ENCODE assay signal across 9 cellular contexts in the genomic region with DNA sequence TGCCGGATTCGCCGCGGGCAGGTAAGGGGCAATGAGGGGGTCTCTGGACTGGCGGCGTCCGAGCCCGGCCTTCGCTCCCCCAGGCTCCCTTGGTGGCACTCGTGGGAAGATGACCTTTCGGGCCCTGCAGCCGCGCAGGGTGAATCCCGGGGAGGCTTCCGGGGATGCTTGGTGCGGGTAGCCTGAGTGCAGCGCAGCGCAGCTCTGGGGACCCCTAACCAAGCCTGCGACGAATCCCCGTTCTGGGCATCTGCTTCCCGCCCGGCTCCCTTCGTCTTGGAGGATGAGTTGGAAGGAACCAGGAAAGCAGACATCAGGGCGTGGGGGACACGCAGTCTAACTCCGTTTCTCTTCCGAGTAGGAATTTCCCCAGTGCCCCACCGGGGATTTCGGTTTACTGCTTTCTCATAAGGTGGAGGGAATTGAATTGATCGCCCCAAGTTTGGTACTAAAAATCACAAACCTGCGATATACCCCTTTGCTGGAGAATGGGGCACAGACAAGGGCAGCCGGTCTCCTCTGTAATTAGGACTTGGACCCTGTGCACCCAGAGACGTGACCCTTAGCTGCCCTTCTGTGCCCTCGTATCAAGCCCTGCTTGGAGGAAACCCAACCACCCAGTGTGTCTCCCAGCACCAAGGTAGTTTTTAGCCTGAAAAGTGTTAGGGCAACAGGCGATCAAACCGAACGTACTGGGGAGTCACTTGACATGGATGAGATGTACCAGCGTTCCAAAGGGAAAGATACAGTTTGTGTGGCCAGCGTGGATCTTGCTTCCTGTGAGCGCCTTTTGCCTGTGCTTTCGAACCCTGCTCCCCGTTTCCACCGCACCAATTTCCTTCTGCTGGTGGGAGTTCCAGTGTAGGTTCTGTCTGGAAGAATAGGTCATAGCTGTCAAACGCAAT.
DNase-seq lines count a peak whose midpoint lies in the region; ATAC-seq, FAIRE-seq and TF ChIP-seq lines count a peak whose summit lies in the region.
"Had no signal": no experiment of that assay in that cellular context is flagged by ENCODE, and none has a peak within 500 bp of the region (broad histone marks: within the 10 kb centered on the region; RNA-seq: fewer than 3 reads in every experiment).

No MANE protein-coding gene starts in this region.

- no peaks in the 10 kb centered on the region for H3K4me1 Mint-ChIP-seq in nephron

- CTCF ChIA-PET in GM10248 (lab: Yijun Ruan, JAX), result interaction anchor here (1.0 to 3.6 kb wide), 4 partner anchors 9 to 40 kb away, joined by 3 to 11 read pairs (median 4); no protein-coding TSS in a partner anchor

- H3K27ac ChIP-seq in coronary artery, result no peak overlapping the region

- H3K9me3 Mint-ChIP-seq in nephron, result no peaks in the 10 kb centered on the region

- DNase-seq in GM19239 (ENCODE audit: insufficient read length, low spot score) (no peak), coronary artery (ENCODE audit: low spot score) (no peak), NCI-H1048 (lab: John Stamatoyannopoulos, UW) (no peak), epidermal melanocyte (ENCODE audit: insufficient read length, low spot score) (no peak), GM10248 (ENCODE audit: extremely low spot score) (no peak)

- H3K36me3 Mint-ChIP-seq in nephron (ENCODE audit: low read depth), result no peaks in the 10 kb centered on the region

- no peak for TF ChIP-seq CTCF in coronary artery (IDR thresholded peaks at IDR 0.05)
- TF ChIP-seq CTCF in nephron (IDR thresholded peaks at IDR 0.05; ENCODE audit: unreplicated experiment in 3 of 3), result no peak
- TF ChIP-seq CTCF in GM10248 (IDR thresholded peaks at IDR 0.05; ENCODE audit: control extremely low read depth, extremely low read depth, low read depth, missing control alignments), result no peak

- H3K27ac Mint-ChIP-seq in nephron, result no peak overlapping the region

- peak overlapping the region; percentile 79 for H3K4me3 ChIP-seq in coronary artery

- peak; percentile 45 for FAIRE-seq in GM19239 (lab: Jason Lieb, UNC)
- FAIRE-seq: islet of Langerhans had no signal

- POLR2A ChIA-PET in GM10248 (lab: Yijun Ruan, JAX), result no interaction called here

- peak; percentile 9 for ATAC-seq in HG03135 (IDR thresholded peaks at IDR 0.05; ENCODE audit: unreplicated experiment)
- ATAC-seq in GM21526 (IDR thresholded peaks at IDR 0.05; ENCODE audit: low FRiP score, unreplicated experiment), result no peak

- H3K27me3 Mint-ChIP-seq in nephron (ENCODE audit: low read depth), result peaks cover 87% of the 10 kb centered on the region

- peak overlapping the region; percentile 79 to 91 (median 81) for H3K4me3 Mint-ChIP-seq in nephron
